Comparison of ENCODE assay signal across 9 cellular contexts in the genomic region with DNA sequence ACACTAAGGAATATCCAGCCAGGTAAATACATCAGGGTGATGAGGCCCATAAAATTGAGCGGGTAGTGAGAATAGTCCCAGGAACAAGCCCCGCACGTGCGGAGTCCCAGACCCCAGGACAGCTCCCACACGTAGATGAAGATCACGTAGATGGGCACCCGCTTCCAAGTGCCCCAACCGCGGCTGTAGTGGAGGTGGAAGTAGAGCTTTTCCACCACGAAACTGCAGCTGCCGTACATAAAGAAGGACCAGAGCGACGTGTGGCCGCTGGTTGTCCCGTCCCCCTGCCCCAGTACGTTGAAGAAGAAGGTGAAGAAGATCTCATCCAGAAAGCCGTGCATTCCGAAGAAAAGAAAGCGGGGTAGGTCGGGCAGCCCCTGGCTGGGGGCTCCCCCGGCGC. TPM values are rescaled to one million over a fixed set of nuclear protein-coding genes. Genes with fewer than 3 reads are reported as not detected.
DNase-seq lines count a peak whose midpoint lies in the region; ATAC-seq, FAIRE-seq and TF ChIP-seq lines count a peak whose summit lies in the region.
"Had no signal": no experiment of that assay in that cellular context is flagged by ENCODE, and none has a peak within 500 bp of the region (broad histone marks: within the 10 kb centered on the region; RNA-seq: fewer than 3 reads in every experiment).

No MANE protein-coding gene starts in this region.

- H3K9ac ChIP-seq in rectal smooth muscle tissue (ENCODE audit: low read length) = no peak overlapping the region

- TF ChIP-seq CTCF in esophagus muscularis mucosa (IDR thresholded peaks at IDR 0.05) = no peak

- TF ChIP-seq EP300 in esophagus muscularis mucosa (IDR thresholded peaks at IDR 0.05) = no peak

- whole genome bisulfite sequencing in esophagus muscularis mucosa = 3% methylated on average over 19 of the region's 22 CpGs

- intact Hi-C loops in esophagus muscularis mucosa (cut with DNase I) (no loop called here), sciatic nerve (cut with DNase I) (no loop called here)

- no peaks in the 10 kb centered on the region for H3K9me3 ChIP-seq in esophagus muscularis mucosa

- TF ChIP-seq POLR2A in esophagus muscularis mucosa (IDR thresholded peaks at IDR 0.05; ENCODE audit: low read depth) (no peak), H54 (IDR thresholded peaks at IDR 0.05; ENCODE audit: low read depth, low read length) (no peak)

- ATAC-seq in GM18907 (IDR thresholded peaks at IDR 0.05; ENCODE audit: unreplicated experiment) (peak; percentile 3), sciatic nerve (no peak)

- DNase-seq in NCI-H524 (lab: John Stamatoyannopoulos, UW) (peak; percentile 22 to 24), esophagus muscularis mucosa (ENCODE audit: extremely low spot score) (no peak), sciatic nerve (ENCODE audit: low spot score) (no peak), GF-D8 (lab: John Stamatoyannopoulos, UW) (no peak), H54 (ENCODE audit: insufficient read length, low spot score) (no peak)

- H3K4me1 ChIP-seq in esophagus muscularis mucosa (peaks cover 9 to 24% (median 22%) of the 10 kb centered on the region in 4 donors), rectal smooth muscle tissue (ENCODE audit: control insufficient read depth, insufficient read depth, low read length) (peaks cover 2% of the 10 kb centered on the region)

- H3K4me3 ChIP-seq in esophagus muscularis mucosa = peak overlapping the region; percentile 56 to 65 (median 59)
- peak overlapping the region; percentile 68 for H3K4me3 ChIP-seq in rectal smooth muscle tissue (ENCODE audit: low read length)

- H3K27me3 ChIP-seq in esophagus muscularis mucosa = peaks cover 0 to 43% (median 10%) of the 10 kb centered on the region in 4 donors
- peaks cover 2% of the 10 kb centered on the region for H3K27me3 ChIP-seq in rectal smooth muscle tissue (ENCODE audit: control insufficient read depth, insufficient read depth, low read length)

- H3K27ac ChIP-seq in esophagus muscularis mucosa (replicated peaks in 1 of 4) (no peak overlapping the region), rectal smooth muscle tissue (ENCODE audit: low read depth, low read length) (no peak overlapping the region)

- no peak for FAIRE-seq in H54 (lab: Jason Lieb, UNC)
- FAIRE-seq: endometrium, RCC 7860 had no signal

- H3K36me3 ChIP-seq in esophagus muscularis mucosa (no peaks in the 10 kb centered on the region), rectal smooth muscle tissue (ENCODE audit: control insufficient read depth, insufficient read depth, low read length) (no peaks in the 10 kb centered on the region)

RNA-seq across cellular contexts. Expression of a gene that starts 0.9 kb away (rescaled TPM):
- total RNA-seq in esophagus muscularis mucosa (not detected), sciatic nerve (0.27 TPM)

Comparison
In these comparisons a context has a peak if more than half of its experiments do, and no peak if none do; other contexts are left out.
1. DNase-seq: peak in NCI-H524 (2 of 2); none in esophagus muscularis mucosa (single experiment), sciatic nerve (single experiment), GF-D8 (single experiment) and H54 (single experiment).